ENCODE assay signal across 1 cellular context in genomic region chr5:141674747-141675146, GRCh38.
A peak's percentile ranks its signal among the peaks of the same experiment; 100 is the strongest.
TF ChIP-seq lines count a peak whose summit lies in the region.

No MANE protein-coding gene starts in this region.

TF ChIP-seq in K562, 482 proteins besides CTCF, POLR2A, EP300 and RAD21:
- TF ChIP-seq CBX1 (IDR thresholded peaks at IDR 0.05; ENCODE audit: low read depth) (no peak), PRDM10 (IDR thresholded peaks at IDR 0.05; ENCODE audit: partially characterized antibody) (peak; percentile 56), IFI16 (CRISPR knock-in tag; IDR thresholded peaks at IDR 0.05) (no peak)
